16 cellular contexts compared by ENCODE assay signal in the genomic region with DNA sequence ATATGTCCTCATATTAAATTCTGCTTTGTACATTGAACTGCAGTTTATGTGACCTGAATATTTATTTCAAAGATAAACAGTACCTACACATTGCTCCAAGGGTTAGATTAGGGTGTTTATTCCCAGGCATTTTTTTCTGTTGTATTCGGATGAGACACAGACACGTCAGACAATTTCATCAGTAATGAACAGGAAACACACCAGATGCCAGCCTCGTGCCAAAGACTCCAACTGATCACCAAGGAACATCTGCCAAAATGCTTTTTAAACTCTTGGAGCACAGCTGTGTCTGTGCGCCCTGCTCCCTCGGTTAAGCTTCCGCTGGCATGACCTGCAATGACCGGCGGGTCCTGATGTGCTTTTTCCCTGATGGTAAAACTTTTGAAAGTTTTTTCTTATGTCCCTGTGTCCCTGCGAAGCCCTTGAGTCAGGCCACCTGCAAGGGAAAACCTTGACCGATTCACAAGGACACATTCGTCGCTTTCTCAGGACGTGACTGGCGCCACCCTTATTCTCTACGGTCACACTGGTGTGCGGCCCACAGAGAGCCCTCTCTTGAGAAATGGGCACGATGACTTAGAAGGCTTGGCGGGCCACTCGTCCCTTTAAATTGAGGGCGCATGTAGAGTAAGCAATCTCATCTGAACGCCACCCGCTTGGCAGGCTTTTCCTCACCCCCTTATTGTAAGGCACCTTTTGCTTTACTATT.
DNase-seq lines count a peak whose midpoint lies in the region; ATAC-seq, FAIRE-seq and TF ChIP-seq lines count a peak whose summit lies in the region.
"Had no signal": no experiment of that assay in that cellular context is flagged by ENCODE, and none has a peak within 500 bp of the region (broad histone marks: within the 10 kb centered on the region; RNA-seq: fewer than 3 reads in every experiment).

No MANE protein-coding gene starts in this region.

- H2AFZ ChIP-seq in PC-3 (ENCODE audit: low read length) (no peak overlapping the region), HepG2 (ENCODE audit: low read length) (no peak overlapping the region)

- H3K4me3 ChIP-seq in PC-3 (ENCODE audit: low read length) (no peak overlapping the region), HepG2 (replicated peaks in 1 of 3; ENCODE audit: insufficient read depth in 1 of 3, low read depth in 2 of 3, low read length in 3 of 3) (no peak overlapping the region), tibial artery (no peak overlapping the region), heart right ventricle (no peak overlapping the region)
- H3K4me3 ChIP-seq: ascending aorta had no signal

- peak; percentile 32 for ATAC-seq in PC-3
- ATAC-seq in HepG2: no peak
- ATAC-seq in heart right ventricle: no peak
- ATAC-seq in HG03139 (IDR thresholded peaks at IDR 0.05; ENCODE audit: unreplicated experiment): no peak
- ATAC-seq: naive thymus-derived CD4-positive, alpha-beta T cell; Panc1 had no signal

- intact Hi-C loops in PC-3 (cut with micrococcal nuclease) (no loop called here), HepG2 (cut with micrococcal nuclease; ENCODE audit: unreplicated experiment) (no loop called here), tibial artery (cut with DNase I; ENCODE audit: low total_unique reads) (no loop called here), heart right ventricle (cut with DNase I) (loop anchor here in 6 of 10 donors (5.0 to 10.0 kb wide), 6 partner anchors 119 to 519 kb away; no protein-coding TSS in a partner anchor)

- BruUV-seq in PC-3 (replicated peaks; lab: Mats Ljungman, UMichigan): no TSS peak
- BruUV-seq in HepG2 (replicated peaks; lab: Mats Ljungman, UMichigan): no TSS peak

- no peak for TF ChIP-seq RAD21 in HepG2 (CRISPR knock-in tag; IDR thresholded peaks at IDR 0.05)

- TF ChIP-seq POLR2A in HepG2 (IDR thresholded peaks at IDR 0.05; ENCODE audit: insufficient read depth in 1 of 2, low read depth in 2 of 2, low read length in 2 of 2): no peak

- 74% methylated on average over 22 of the region's 22 CpGs for WGBS in HepG2 (ENCODE audit: low lambda C conversion rate)
- 86 to 90% methylated on average over 22 of the region's 22 CpGs for WGBS in heart right ventricle, 2 donors

- H3K27me3 ChIP-seq in PC-3 (ENCODE audit: low read length) (no peaks in the 10 kb centered on the region), HepG2 (ENCODE audit: control insufficient read depth in 1 of 2, insufficient read depth in 2 of 2, low read length in 2 of 2) (no peaks in the 10 kb centered on the region), tibial artery (no peaks in the 10 kb centered on the region), heart right ventricle (no peaks in the 10 kb centered on the region)
- H3K27me3 ChIP-seq: ascending aorta had no signal

- no peaks in the 10 kb centered on the region for H3K9me2 ChIP-seq in PC-3 (replicated peaks; ENCODE audit: low read length)

- peak overlapping the region; percentile 36 for H3K9ac ChIP-seq in PC-3 (ENCODE audit: low read length)
- H3K9ac ChIP-seq in HepG2 (ENCODE audit: insufficient read depth, low read depth, low read length): no peak overlapping the region

- peak; percentile 50 for DNase-seq in NCI-H2171 treated with DMSO at 0.1 percent for 48 hours (lab: John Stamatoyannopoulos, UW)
- DNase-seq in NCI-H2171 (lab: John Stamatoyannopoulos, UW): no peak
- peak; percentile 48 for DNase-seq in PC-3
- DNase-seq in fibroblast of gingiva (ENCODE audit: low read depth): peak; percentile 70
- no peak for DNase-seq in HepG2 (ENCODE audit: low spot score)
- no peak for DNase-seq in tibial artery
- DNase-seq in heart right ventricle: no peak
- DNase-seq: activated effector memory CD4-positive, alpha-beta T cell treated with Interleukin-2 at 50 U/mL for 16 hours; naive thymus-derived CD4-positive, alpha-beta T cell; NCI-H1417 treated with DMSO at 0.1 percent for 48 hours; WERI-Rb-1 had no signal

- no peaks in the 10 kb centered on the region for H3K9me3 ChIP-seq in PC-3 (ENCODE audit: low read length)
- H3K9me3 ChIP-seq in HepG2 (ENCODE audit: low read length): peaks cover 9% of the 10 kb centered on the region; the same call in 1 of the 2 replicates
- H3K9me3 ChIP-seq in tibial artery: peaks cover 0 to 10% (median 3%) of the 10 kb centered on the region in 3 donors
- H3K9me3 ChIP-seq in heart right ventricle: peaks cover 0 to 38% (median 11%) of the 10 kb centered on the region in 11 donors

- CTCF ChIA-PET in PC-3 (lab: Charles Lee): interaction anchor here (0.7 kb wide), 1 partner anchor 416 kb away, joined by 4 read pairs; no protein-coding TSS in a partner anchor
- CTCF ChIA-PET in HepG2 (lab: Yijun Ruan, JAX; ENCODE audit: low intra/inter-chr PET ratio, low total read pairs): no interaction called here

- H3K36me3 ChIP-seq in PC-3 (ENCODE audit: low read depth, low read length) (no peaks in the 10 kb centered on the region), HepG2 (replicated peaks in 1 of 2; ENCODE audit: control insufficient read depth in 1 of 2, insufficient read depth in 2 of 2, low read length in 2 of 2) (no peaks in the 10 kb centered on the region), tibial artery (no peaks in the 10 kb centered on the region), heart right ventricle (no peaks in the 10 kb centered on the region)
- H3K36me3 ChIP-seq: ascending aorta, WERI-Rb-1 had no signal

- H3K27ac ChIP-seq in PC-3 (ENCODE audit: low read length): peak overlapping the region; percentile 91
- H3K27ac ChIP-seq in HepG2 (ENCODE audit: extremely low read length, insufficient read depth, low read length): no peak overlapping the region
- H3K27ac ChIP-seq in tibial artery: no peak overlapping the region
- H3K27ac ChIP-seq in heart right ventricle: no peak overlapping the region
- H3K27ac ChIP-seq: ascending aorta, WERI-Rb-1 had no signal

- H3K79me2 ChIP-seq in PC-3 (ENCODE audit: low read length): no peaks in the 10 kb centered on the region
- H3K79me2 ChIP-seq in HepG2 (ENCODE audit: insufficient read depth, low read length): no peaks in the 10 kb centered on the region

- FAIRE-seq in HepG2 (lab: Jason Lieb, UNC): no peak
- FAIRE-seq: A204.1, D721Med had no signal

- H3F3A ChIP-seq in PC-3 (ENCODE audit: low read length, unreplicated experiment): peaks cover 3% of the 10 kb centered on the region

- POLR2A ChIA-PET in PC-3 (lab: Charles Lee; ENCODE audit: unreplicated experiment): no interaction called here
- POLR2A ChIA-PET in HepG2 (lab: Yijun Ruan, JAX): no interaction called here

- in situ Hi-C loops in HepG2 (cut with HindIII; ENCODE audit: extremely low pct_ligation_motif_present, low pct_unique_long_range_greater_than_20kb): no loop called here

- no peaks in the 10 kb centered on the region for H4K20me1 ChIP-seq in PC-3 (ENCODE audit: low read length)
- H4K20me1 ChIP-seq in HepG2 (ENCODE audit: insufficient read depth, low read length): no peaks in the 10 kb centered on the region

- TF ChIP-seq EP300 in HepG2 (IDR thresholded peaks at IDR 0.05; ENCODE audit: low read depth in 2 of 2, low read length in 2 of 2) (no peak), HepG2 (CRISPR knock-in tag; IDR thresholded peaks at IDR 0.05; ENCODE audit: borderline replicate concordance) (no peak)

- H3K4me1 ChIP-seq in PC-3 (ENCODE audit: insufficient read depth, low read length) (peaks cover 23% of the 10 kb centered on the region), HepG2 (ENCODE audit: insufficient read depth, low read length) (peaks cover 6% of the 10 kb centered on the region), tibial artery (peaks cover 0 to 15% (median 4%) of the 10 kb centered on the region in 4 donors), heart right ventricle (peaks cover 4 to 43% (median 23%) of the 10 kb centered on the region in 9 donors)

- peak overlapping the region; percentile 29; the same call in 1 of the 2 replicates for H3K4me2 ChIP-seq in PC-3 (ENCODE audit: low read length)
- no peak overlapping the region for H3K4me2 ChIP-seq in HepG2 (ENCODE audit: low read depth, low read length)

- no peak for TF ChIP-seq CTCF in PC-3 (conservative IDR thresholded peaks at IDR 0.05; ENCODE audit: low read depth, low read length)
- TF ChIP-seq CTCF in HepG2 (CRISPR knock-in tag; IDR thresholded peaks at IDR 0.05): no peak
- TF ChIP-seq CTCF in tibial artery (IDR thresholded peaks at IDR 0.05): no peak
- no peak for TF ChIP-seq CTCF in heart right ventricle (IDR thresholded peaks at IDR 0.05)

TF ChIP-seq in HepG2, 621 proteins besides CTCF, POLR2A, EP300 and RAD21:
- TF ChIP-seq NFE2L2 (IDR thresholded peaks at IDR 0.05; ENCODE audit: low read length) (no peak), STAT5B (CRISPR knock-in tag; IDR thresholded peaks at IDR 0.05) (no peak), FOSL2 (CRISPR knock-in tag; IDR thresholded peaks at IDR 0.05) (no peak)
- TF ChIP-seq, protein P1, sequence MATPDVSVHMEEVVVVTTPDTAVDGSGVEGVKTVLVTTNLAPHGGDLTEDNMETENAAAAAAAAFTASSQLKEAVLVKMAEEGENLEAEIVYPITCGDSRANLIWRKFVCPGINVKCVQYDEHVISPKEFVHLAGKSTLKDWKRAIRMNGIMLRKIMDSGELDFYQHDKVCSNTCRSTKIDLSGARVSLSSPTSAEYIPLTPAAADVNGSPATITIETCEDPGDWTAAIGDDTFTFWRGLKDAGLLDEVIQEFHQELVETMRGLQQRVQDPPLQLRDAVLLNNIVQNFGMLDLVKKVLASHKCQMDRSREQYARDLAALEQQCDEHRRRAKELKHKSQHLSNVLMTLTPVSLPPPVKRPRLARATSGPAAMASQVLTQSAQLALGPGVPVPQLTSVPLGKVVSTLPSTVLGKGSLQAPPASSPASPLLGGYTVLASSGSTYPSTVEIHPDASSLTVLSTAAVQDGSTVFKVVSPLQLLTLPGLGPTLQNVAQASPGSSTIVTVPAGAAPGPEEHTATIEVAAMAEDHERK (CRISPR knock-in tag; IDR thresholded peaks at IDR 0.05; ENCODE audit: low read depth): no peak

Comparison
In these comparisons a context has a peak if more than half of its experiments do, and no peak if none do; other contexts are left out.
1. DNase-seq: peak in NCI-H2171 treated with DMSO at 0.1 percent for 48 hours (single experiment), PC-3 (single experiment) and fibroblast of gingiva (single experiment); none in NCI-H2171 (single experiment), HepG2 (single experiment), tibial artery (0 of 2) and heart right ventricle (0 of 2).
2. intact Hi-C loops: an anchor here in heart right ventricle (5.0 to 10.0 kb wide); none called in PC-3, HepG2 and tibial artery.